ENCODE assay signal across 8 cellular contexts in the genomic region with DNA sequence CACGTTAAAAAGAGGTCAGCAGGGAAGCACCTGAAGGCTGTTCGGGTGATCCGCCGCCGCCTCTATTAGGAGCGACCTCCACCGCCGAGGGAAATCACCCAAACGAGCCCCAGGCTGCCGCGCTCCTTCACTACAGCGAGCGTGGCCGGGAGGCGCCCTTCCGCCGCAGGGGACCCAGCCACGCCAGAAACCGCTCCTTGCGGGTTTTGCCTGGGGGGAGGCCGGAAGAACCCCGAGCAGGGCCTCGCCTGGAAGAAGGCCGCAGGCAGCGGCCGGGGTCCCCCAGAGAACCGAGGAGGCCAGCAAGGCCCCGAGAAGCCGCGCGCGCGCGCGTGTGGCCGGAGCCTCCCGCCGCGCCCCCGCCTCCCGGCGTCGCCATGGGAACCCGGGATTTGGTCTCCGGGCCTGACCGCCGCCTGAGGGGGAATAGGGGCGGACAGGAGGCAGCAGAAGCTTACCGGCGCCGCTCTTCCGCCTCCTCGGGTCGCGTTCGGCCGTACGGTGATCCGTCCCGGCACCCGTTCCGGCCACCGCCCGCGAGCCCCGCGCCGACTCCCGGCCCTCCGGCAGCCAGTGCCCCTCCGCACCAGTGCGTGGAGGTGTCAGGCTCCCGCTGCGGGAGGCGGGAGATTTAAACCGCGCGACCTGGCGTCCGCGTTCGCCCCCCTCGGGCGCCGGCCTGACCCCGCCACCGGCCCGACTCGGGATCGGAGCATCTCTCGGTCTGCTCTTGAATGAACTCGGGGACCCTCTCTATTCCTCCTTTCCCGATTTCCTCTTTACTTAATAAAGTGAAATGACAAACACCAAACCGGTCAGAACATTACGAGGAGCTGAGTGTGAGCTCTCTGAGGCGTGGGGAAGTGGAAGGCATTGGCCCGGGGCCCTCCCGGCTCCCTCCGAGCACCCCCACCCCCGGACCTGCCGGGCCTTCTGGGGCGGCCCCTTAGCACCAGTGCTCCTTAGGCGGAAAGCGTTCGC. TPM values are rescaled to one million over a fixed set of nuclear protein-coding genes. Genes with fewer than 3 reads are reported as not detected.
DNase-seq lines count a peak whose midpoint lies in the region; ATAC-seq, FAIRE-seq and TF ChIP-seq lines count a peak whose summit lies in the region.

A gene (minus strand): TSS at position 606 of the 981 bp plus-strand sequence. CDS start 42,757 bp downstream, outside the sequence.

- peak in 2 of 3 experiments; percentile 0 to 18 for TF ChIP-seq CTCF in ascending aorta (IDR thresholded peaks at IDR 0.05)
- TF ChIP-seq CTCF in retinal pigment epithelial cell (conservative IDR thresholded peaks at IDR 0.05; ENCODE audit: low read depth, low read length): no peak

- no peaks in the 10 kb centered on the region for H3K36me3 ChIP-seq in ascending aorta

- intact Hi-C loops in ascending aorta (cut with DNase I): loop anchor here (2.0 to 5.0 kb wide), 3 partner anchors 64 to 284 kb away; a partner anchor contains a TSS

- peak; percentile 92 for FAIRE-seq in GM12892 (lab: Jason Lieb, UNC)

- no peaks in the 10 kb centered on the region for H3K27me3 ChIP-seq in ascending aorta

- DNase-seq in GM12892 (ENCODE audit: insufficient read length): peak; percentile 45
- peak; percentile 72 for DNase-seq in NCI-H1092 treated with DMSO at 0.1 percent for 48 hours (lab: John Stamatoyannopoulos, UW)
- peak; percentile 12 for DNase-seq in T-helper 22 cell (ENCODE audit: low read depth)
- DNase-seq in ascending aorta (ENCODE audit: low spot score in 2 of 2): peak in 1 of 2 donors; percentile 80
- peak; percentile 67 for DNase-seq in hepatic stellate cell (ENCODE audit: low spot score)
- peak; percentile 7 for DNase-seq in retinal pigment epithelial cell (ENCODE audit: low read depth)
- no peak for DNase-seq in OCI-M2 (lab: John Stamatoyannopoulos, UW; ENCODE audit: unreplicated experiment)

- peak within 1 kb of the TSS; percentile 85 to 87 for H3K4me3 ChIP-seq in ascending aorta
- H3K4me3 ChIP-seq in retinal pigment epithelial cell (ENCODE audit: low read length): peak within 1 kb of the TSS; percentile 85

- peak within 1 kb of the TSS; percentile 47 to 82 for H3K27ac ChIP-seq in ascending aorta

- H3K4me1 ChIP-seq in ascending aorta: no peaks in the 10 kb centered on the region

- ATAC-seq in HG02588 (IDR thresholded peaks at IDR 0.05; ENCODE audit: unreplicated experiment): peak; percentile 70

- H3K9me3 ChIP-seq in ascending aorta: no peaks in the 10 kb centered on the region

- TF ChIP-seq POLR2A in GM12892 (IDR thresholded peaks at IDR 0.05; ENCODE audit: low read depth, low read length): peak; percentile 39; the same call in 1 of the 2 replicates

RNA-seq across cellular contexts. Expression of the gene that starts here (rescaled TPM):
- 3.0 TPM for polyA plus RNA-seq in GM12892 (2012; ENCODE audit: missing spikeins)
- total RNA-seq in ascending aorta: 0.43 TPM
